Comparison of ENCODE assay signal across 2 cellular contexts in genomic region chr22:30290679-30291333, GRCh38.
TF ChIP-seq lines count a peak whose summit lies in the region.

No MANE protein-coding gene starts in this region.

TF ChIP-seq in HEK293, 187 proteins besides CTCF, POLR2A, EP300 and RAD21 (continued from another document):
- TF ChIP-seq KLF17 (tag by site-specific recombination; IDR thresholded peaks at IDR 0.05), result 0 out of 2 replicates have a peak, but pooled peaks have one; percentile 35
- TF ChIP-seq, protein P1, sequence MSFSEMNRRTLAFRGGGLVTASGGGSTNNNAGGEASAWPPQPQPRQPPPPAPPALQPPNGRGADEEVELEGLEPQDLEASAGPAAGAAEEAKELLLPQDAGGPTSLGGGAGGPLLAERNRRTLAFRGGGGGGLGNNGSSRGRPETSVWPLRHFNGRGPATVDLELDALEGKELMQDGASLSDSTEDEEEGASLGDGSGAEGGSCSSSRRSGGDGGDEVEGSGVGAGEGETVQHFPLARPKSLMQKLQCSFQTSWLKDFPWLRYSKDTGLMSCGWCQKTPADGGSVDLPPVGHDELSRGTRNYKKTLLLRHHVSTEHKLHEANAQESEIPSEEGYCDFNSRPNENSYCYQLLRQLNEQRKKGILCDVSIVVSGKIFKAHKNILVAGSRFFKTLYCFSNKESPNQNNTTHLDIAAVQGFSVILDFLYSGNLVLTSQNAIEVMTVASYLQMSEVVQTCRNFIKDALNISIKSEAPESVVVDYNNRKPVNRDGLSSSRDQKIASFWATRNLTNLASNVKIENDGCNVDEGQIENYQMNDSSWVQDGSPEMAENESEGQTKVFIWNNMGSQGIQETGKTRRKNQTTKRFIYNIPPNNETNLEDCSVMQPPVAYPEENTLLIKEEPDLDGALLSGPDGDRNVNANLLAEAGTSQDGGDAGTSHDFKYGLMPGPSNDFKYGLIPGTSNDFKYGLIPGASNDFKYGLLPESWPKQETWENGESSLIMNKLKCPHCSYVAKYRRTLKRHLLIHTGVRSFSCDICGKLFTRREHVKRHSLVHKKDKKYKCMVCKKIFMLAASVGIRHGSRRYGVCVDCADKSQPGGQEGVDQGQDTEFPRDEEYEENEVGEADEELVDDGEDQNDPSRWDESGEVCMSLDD (tag by site-specific recombination; IDR thresholded peaks at IDR 0.05), result no peak
- 0 out of 2 replicates have a peak, but pooled peaks have one; percentile 35 for TF ChIP-seq ZNF341 (tag by site-specific recombination; IDR thresholded peaks at IDR 0.05; ENCODE audit: low read depth)
- TF ChIP-seq PRDM10 (tag by site-specific recombination; IDR thresholded peaks at IDR 0.05), result peak; percentile 97
- no peak for TF ChIP-seq ZBTB21 (tag by site-specific recombination; IDR thresholded peaks at IDR 0.05)
- peak; percentile 20; the same call in 1 of the 2 replicates for TF ChIP-seq ZNF394 (tag by site-specific recombination; IDR thresholded peaks at IDR 0.05; ENCODE audit: borderline replicate concordance)
- TF ChIP-seq ZFP3 (tag by site-specific recombination; IDR thresholded peaks at IDR 0.05; ENCODE audit: low read depth), result no peak
- peak; percentile 57 for TF ChIP-seq ZBTB17 (tag by site-specific recombination; IDR thresholded peaks at IDR 0.05)
- TF ChIP-seq SP2 (tag by site-specific recombination; IDR thresholded peaks at IDR 0.05), result peak; percentile 29
- TF ChIP-seq, protein P2, sequence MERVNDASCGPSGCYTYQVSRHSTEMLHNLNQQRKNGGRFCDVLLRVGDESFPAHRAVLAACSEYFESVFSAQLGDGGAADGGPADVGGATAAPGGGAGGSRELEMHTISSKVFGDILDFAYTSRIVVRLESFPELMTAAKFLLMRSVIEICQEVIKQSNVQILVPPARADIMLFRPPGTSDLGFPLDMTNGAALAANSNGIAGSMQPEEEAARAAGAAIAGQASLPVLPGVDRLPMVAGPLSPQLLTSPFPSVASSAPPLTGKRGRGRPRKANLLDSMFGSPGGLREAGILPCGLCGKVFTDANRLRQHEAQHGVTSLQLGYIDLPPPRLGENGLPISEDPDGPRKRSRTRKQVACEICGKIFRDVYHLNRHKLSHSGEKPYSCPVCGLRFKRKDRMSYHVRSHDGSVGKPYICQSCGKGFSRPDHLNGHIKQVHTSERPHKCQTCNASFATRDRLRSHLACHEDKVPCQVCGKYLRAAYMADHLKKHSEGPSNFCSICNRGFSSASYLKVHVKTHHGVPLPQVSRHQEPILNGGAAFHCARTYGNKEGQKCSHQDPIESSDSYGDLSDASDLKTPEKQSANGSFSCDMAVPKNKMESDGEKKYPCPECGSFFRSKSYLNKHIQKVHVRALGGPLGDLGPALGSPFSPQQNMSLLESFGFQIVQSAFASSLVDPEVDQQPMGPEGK (tag by site-specific recombination; IDR thresholded peaks at IDR 0.05), result peak; percentile 44

TF ChIP-seq in WTC11, 78 proteins besides CTCF, POLR2A, EP300 and RAD21 (continued from another document):
- no peak for TF ChIP-seq MYBL2 (CRISPR knock-in tag; IDR thresholded peaks at IDR 0.05)
